ENCODE assay signal across 7 cellular contexts in the genomic region with DNA sequence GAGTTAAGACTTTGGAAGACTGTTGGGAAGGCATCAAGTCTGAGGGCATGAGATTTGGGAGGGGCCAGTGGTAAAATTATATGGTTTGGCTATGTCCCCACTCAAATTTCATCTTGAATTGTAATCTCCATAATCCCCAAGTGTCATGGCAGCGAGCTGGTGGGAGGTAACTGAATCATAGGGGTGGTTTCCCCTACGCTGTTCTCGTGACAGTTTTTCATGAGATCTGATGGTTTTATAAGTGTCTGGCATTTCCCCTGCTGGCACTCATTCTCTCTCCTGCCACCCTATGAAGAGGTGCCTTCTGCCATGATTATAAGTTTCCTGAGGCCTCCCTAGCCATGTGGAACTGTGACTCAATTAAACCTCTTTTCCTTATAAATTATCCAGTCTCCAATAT. TPM values are rescaled to one million over a fixed set of nuclear protein-coding genes. Genes with fewer than 3 reads are reported as not detected.
DNase-seq lines count a peak whose midpoint lies in the region; ATAC-seq and TF ChIP-seq lines count a peak whose summit lies in the region.
"Not testable (repeated sequence)": the region's sequence is repeated elsewhere in the genome, so short reads cannot be mapped to it uniquely, and the experiment has no call there.

No MANE protein-coding gene starts in this region.

- H3K27me3 ChIP-seq in CD4-positive, alpha-beta T cell (ENCODE audit: control insufficient read depth, insufficient read depth, low read length), result not testable (repeated sequence)

- H3K4me3 Mint-ChIP-seq in CD4-positive, alpha-beta T cell; activated CD8-positive, alpha-beta T cell treated with anti-CD3 and anti-CD28 coated beads for 36 hours; activated naive CD4-positive, alpha-beta T cell treated with anti-CD3 and anti-CD28 coated beads for 36 hours: not testable (repeated sequence)
- H3K4me3 Mint-ChIP-seq in activated naive CD8-positive, alpha-beta T cell, result peak overlapping the region; percentile 13
- peak overlapping the region; percentile 26 for H3K4me3 Mint-ChIP-seq in endothelial cell (ENCODE audit: unreplicated experiment)
- peak overlapping the region in 1 of 2 donors; percentile 13 for H3K4me3 Mint-ChIP-seq in stimulated activated naive B cell treated with anti-CD40 and anti-IgM and Interleukin-4, amounts not matched to agents 10 μg/mL and 1 μg/mL and 100 μg/mL, for 72 hours

- peaks cover 83% of the 10 kb centered on the region for H3K4me1 Mint-ChIP-seq in CD4-positive, alpha-beta T cell (ENCODE audit: low read depth)
- H3K4me1 Mint-ChIP-seq in activated CD8-positive, alpha-beta T cell treated with anti-CD3 and anti-CD28 coated beads for 36 hours (ENCODE audit: low read depth), result peaks cover 86% of the 10 kb centered on the region
- peaks cover 83% of the 10 kb centered on the region for H3K4me1 Mint-ChIP-seq in activated naive CD4-positive, alpha-beta T cell treated with anti-CD3 and anti-CD28 coated beads for 36 hours (ENCODE audit: low read depth)
- peaks cover 84% of the 10 kb centered on the region for H3K4me1 Mint-ChIP-seq in activated naive CD8-positive, alpha-beta T cell (ENCODE audit: low read depth)
- H3K4me1 Mint-ChIP-seq in endothelial cell (ENCODE audit: unreplicated experiment), result not testable (repeated sequence)
- peaks cover 39 to 79% of the 10 kb centered on the region in 2 donors for H3K4me1 Mint-ChIP-seq in stimulated activated naive B cell treated with anti-CD40 and anti-IgM and Interleukin-4, amounts not matched to agents 10 μg/mL and 1 μg/mL and 100 μg/mL, for 72 hours

- peaks cover 94% of the 10 kb centered on the region for H3K36me3 Mint-ChIP-seq in CD4-positive, alpha-beta T cell (ENCODE audit: low read depth)
- H3K36me3 Mint-ChIP-seq in activated CD8-positive, alpha-beta T cell treated with anti-CD3 and anti-CD28 coated beads for 36 hours (ENCODE audit: low read depth), result peaks cover 90% of the 10 kb centered on the region
- H3K36me3 Mint-ChIP-seq in activated naive CD4-positive, alpha-beta T cell treated with anti-CD3 and anti-CD28 coated beads for 36 hours (ENCODE audit: low read depth), result peaks cover 76% of the 10 kb centered on the region
- H3K36me3 Mint-ChIP-seq in activated naive CD8-positive, alpha-beta T cell, result peaks cover 35% of the 10 kb centered on the region
- H3K36me3 Mint-ChIP-seq in endothelial cell (ENCODE audit: low read depth, unreplicated experiment), result peaks cover 57% of the 10 kb centered on the region
- H3K36me3 Mint-ChIP-seq in stimulated activated naive B cell treated with anti-CD40 and anti-IgM and Interleukin-4, amounts not matched to agents 10 μg/mL and 1 μg/mL and 100 μg/mL, for 72 hours, result peaks cover 60 to 79% of the 10 kb centered on the region in 2 donors

- peak overlapping the region; percentile 31 for H3K27ac Mint-ChIP-seq in CD4-positive, alpha-beta T cell
- H3K27ac Mint-ChIP-seq in activated CD8-positive, alpha-beta T cell treated with anti-CD3 and anti-CD28 coated beads for 36 hours, result peak overlapping the region; percentile 50
- H3K27ac Mint-ChIP-seq in activated naive CD4-positive, alpha-beta T cell treated with anti-CD3 and anti-CD28 coated beads for 36 hours, result peak overlapping the region; percentile 44
- H3K27ac Mint-ChIP-seq in activated naive CD8-positive, alpha-beta T cell, result peak overlapping the region; percentile 76
- not testable (repeated sequence) for H3K27ac Mint-ChIP-seq in endothelial cell (ENCODE audit: unreplicated experiment)
- H3K27ac Mint-ChIP-seq in stimulated activated naive B cell treated with anti-CD40 and anti-IgM and Interleukin-4, amounts not matched to agents 10 μg/mL and 1 μg/mL and 100 μg/mL, for 72 hours, result peak overlapping the region; percentile 39

- POLR2A ChIA-PET in CD4-positive, alpha-beta T cell (lab: Charles Lee), result not testable (repeated sequence)
- POLR2A ChIA-PET in activated CD8-positive, alpha-beta T cell treated with anti-CD3 and anti-CD28 coated beads for 36 hours (lab: Charles Lee), result interaction anchor here (0.9 to 2.3 kb wide), 5 partner anchors 9 to 18 kb away, joined by 3 to 11 read pairs (median 5); no protein-coding TSS in a partner anchor

- not testable (repeated sequence) for TF ChIP-seq CTCF in CD4-positive, alpha-beta T cell (IDR thresholded peaks at IDR 0.05); activated CD8-positive, alpha-beta T cell treated with anti-CD3 and anti-CD28 coated beads for 36 hours (IDR thresholded peaks at IDR 0.05); endothelial cell (IDR thresholded peaks at IDR 0.05; ENCODE audit: unreplicated experiment)

- H3K27me3 Mint-ChIP-seq in CD4-positive, alpha-beta T cell; activated CD8-positive, alpha-beta T cell treated with anti-CD3 and anti-CD28 coated beads for 36 hours; activated naive CD4-positive, alpha-beta T cell treated with anti-CD3 and anti-CD28 coated beads for 36 hours (ENCODE audit: low read depth); activated naive CD8-positive, alpha-beta T cell; endothelial cell (ENCODE audit: unreplicated experiment); stimulated activated naive B cell treated with anti-CD40 and anti-IgM and Interleukin-4, amounts not matched to agents 10 μg/mL and 1 μg/mL and 100 μg/mL, for 72 hours: not testable (repeated sequence)

- not testable (repeated sequence) for H3K9me3 Mint-ChIP-seq in CD4-positive, alpha-beta T cell; activated naive CD8-positive, alpha-beta T cell (ENCODE audit: low read depth); endothelial cell (ENCODE audit: unreplicated experiment)
- peaks cover 32% of the 10 kb centered on the region for H3K9me3 Mint-ChIP-seq in activated CD8-positive, alpha-beta T cell treated with anti-CD3 and anti-CD28 coated beads for 36 hours
- H3K9me3 Mint-ChIP-seq in activated naive CD4-positive, alpha-beta T cell treated with anti-CD3 and anti-CD28 coated beads for 36 hours, result peaks cover 30% of the 10 kb centered on the region
- H3K9me3 Mint-ChIP-seq in stimulated activated naive B cell treated with anti-CD40 and anti-IgM and Interleukin-4, amounts not matched to agents 10 μg/mL and 1 μg/mL and 100 μg/mL, for 72 hours, result peaks cover 9 to 12% of the 10 kb centered on the region in 2 donors

- intact Hi-C loops in CD4-positive, alpha-beta T cell (cut with DNase I, micrococcal nuclease); activated CD8-positive, alpha-beta T cell treated with anti-CD3 and anti-CD28 coated beads for 36 hours (cut with micrococcal nuclease); activated naive CD4-positive, alpha-beta T cell treated with anti-CD3 and anti-CD28 coated beads for 36 hours (cut with micrococcal nuclease): not testable (repeated sequence)

- not testable (repeated sequence) for H3K9me3 ChIP-seq in CD4-positive, alpha-beta T cell (ENCODE audit: control insufficient read depth, low read length)

- DNase-seq in CD4-positive, alpha-beta T cell; endothelial cell (ENCODE audit: low spot score); stimulated activated naive B cell treated with anti-CD40 and anti-IgM and Interleukin-4, amounts not matched to agents 10 μg/mL and 1 μg/mL and 100 μg/mL, for 72 hours: not testable (repeated sequence)
- DNase-seq in activated CD8-positive, alpha-beta T cell treated with anti-CD3 and anti-CD28 coated beads for 36 hours, result peak; percentile 41
- peak; percentile 48 for DNase-seq in activated naive CD4-positive, alpha-beta T cell treated with anti-CD3 and anti-CD28 coated beads for 36 hours

- CTCF ChIA-PET in CD4-positive, alpha-beta T cell (lab: Charles Lee), result not testable (repeated sequence)
- CTCF ChIA-PET in activated CD8-positive, alpha-beta T cell treated with anti-CD3 and anti-CD28 coated beads for 36 hours (lab: Charles Lee), result interaction anchor here (1.2 to 1.3 kb wide), 2 partner anchors 11 to 43 kb away, joined by 3 read pairs; no protein-coding TSS in a partner anchor
- CTCF ChIA-PET in activated naive CD4-positive, alpha-beta T cell treated with anti-CD3 and anti-CD28 coated beads for 36 hours (lab: Charles Lee), result interaction anchor here (1.3 kb wide), 1 partner anchor 27 kb away, joined by 3 read pairs; no protein-coding TSS in a partner anchor

- ATAC-seq in CD4-positive, alpha-beta T cell (ENCODE audit: poor library complexity); stimulated activated naive B cell treated with anti-CD40 and anti-IgM and Interleukin-4, amounts not matched to agents 10 μg/mL and 1 μg/mL and 100 μg/mL, for 72 hours (replicated peaks): not testable (repeated sequence)
- peak; percentile 47 to 59 for ATAC-seq in activated CD4-positive, CD25-positive, alpha-beta regulatory T cell treated with anti-CD3 and anti-CD28 coated beads, Interleukin-2, amount 50 U/mL, for 24 hours
- ATAC-seq in activated CD8-positive, alpha-beta T cell treated with anti-CD3 and anti-CD28 coated beads for 36 hours, result peak; percentile 19

- H3K27ac ChIP-seq in CD4-positive, alpha-beta T cell (ENCODE audit: low read depth, low read length), result not testable (repeated sequence)

RNA-seq across cellular contexts. Expression of a gene that starts 19.0 kb away (rescaled TPM):
- total RNA-seq in CD4-positive, alpha-beta T cell, result 100 to 1,000 TPM; 288 to 307 TPM
- 100 to 1,000 TPM; 234 to 235 TPM for total RNA-seq in activated CD8-positive, alpha-beta T cell treated with anti-CD3 and anti-CD28 coated beads for 36 hours
- 100 to 1,000 TPM; 232 to 255 TPM for total RNA-seq in activated naive CD4-positive, alpha-beta T cell treated with anti-CD3 and anti-CD28 coated beads for 36 hours
- 142 TPM for total RNA-seq in endothelial cell (ENCODE audit: unreplicated experiment)
